ENCODE assay signal across 1 cellular context in genomic region chr9:33750307-33750838, GRCh38.
TF ChIP-seq lines count a peak whose summit lies in the region.

No MANE protein-coding gene starts in this region.

TF ChIP-seq in GM23338, 12 proteins besides CTCF, POLR2A, EP300 and RAD21 (continued from another document):
- no peak for TF ChIP-seq ZNF462 (CRISPR knock-in tag; IDR thresholded peaks at IDR 0.05)
- no peak for TF ChIP-seq ETS1 (IDR thresholded peaks at IDR 0.05)
- no peak for TF ChIP-seq EZH2 (IDR thresholded peaks at IDR 0.05; ENCODE audit: low read depth, unreplicated experiment)
- TF ChIP-seq STAT1 (IDR thresholded peaks at IDR 0.05; ENCODE audit: unreplicated experiment): no peak
- TF ChIP-seq EZH2phosphoT487 (IDR thresholded peaks at IDR 0.05; ENCODE audit: unreplicated experiment): no peak
- no peak for TF ChIP-seq POLR2AphosphoS5 (IDR thresholded peaks at IDR 0.05; ENCODE audit: low read depth)
- no peak for TF ChIP-seq CREB1 (CRISPR knock-in tag; IDR thresholded peaks at IDR 0.05; ENCODE audit: low read depth)
